8 cellular contexts compared by ENCODE assay signal in genomic region chr11:4093519-4094347, GRCh38. TPM values are rescaled to one million over a fixed set of nuclear protein-coding genes. Genes with fewer than 3 reads are reported as not detected.
A peak's percentile ranks its signal among the peaks of the same experiment; 100 is the strongest.
DNase-seq lines count a peak whose midpoint lies in the region; ATAC-seq and TF ChIP-seq lines count a peak whose summit lies in the region.

No MANE protein-coding gene starts in this region.

- H3K79me2 ChIP-seq in OCI-LY3 (ENCODE audit: low read length), result peaks cover 47% of the 10 kb centered on the region

- peak overlapping the region; percentile 89 for H2AFZ ChIP-seq in OCI-LY3 (ENCODE audit: low read depth, low read length)

- no peaks in the 10 kb centered on the region for H3K36me3 Mint-ChIP-seq in natural killer cell

- peaks cover 11% of the 10 kb centered on the region for H3K36me3 ChIP-seq in OCI-LY3 (replicated peaks; ENCODE audit: low read depth, low read length)
- no peaks in the 10 kb centered on the region for H3K36me3 ChIP-seq in effector memory CD4-positive, alpha-beta T cell (ENCODE audit: control insufficient read depth, insufficient read depth, low read length)

- intact Hi-C loops in natural killer cell (cut with micrococcal nuclease), result no loop called here

- peak overlapping the region; percentile 96 for H3K4me3 ChIP-seq in OCI-LY3 (ENCODE audit: low read length)
- H3K4me3 ChIP-seq in effector memory CD4-positive, alpha-beta T cell (ENCODE audit: insufficient read depth, low read depth, low read length, poor library complexity, severe bottlenecking), result peak overlapping the region; percentile 85

- H3K4me1 Mint-ChIP-seq in natural killer cell, result peaks cover 40 to 53% of the 10 kb centered on the region in 2 donors

- H3K27me3 Mint-ChIP-seq in natural killer cell (ENCODE audit: low read depth in 2 of 2), result no peaks in the 10 kb centered on the region

- H3K9me3 Mint-ChIP-seq in natural killer cell, result no peaks in the 10 kb centered on the region

- no peaks in the 10 kb centered on the region for H3K27me3 ChIP-seq in OCI-LY3 (ENCODE audit: low read depth, low read length)
- H3K27me3 ChIP-seq in effector memory CD4-positive, alpha-beta T cell (replicated peaks; ENCODE audit: control insufficient read depth, insufficient read depth, low read length, poor library complexity, severe bottlenecking), result no peaks in the 10 kb centered on the region

- DNase-seq in effector memory CD4-positive, alpha-beta T cell, result no peak
- DNase-seq in natural killer cell (no peak), NCI-H748 treated with DMSO at 0.1 percent for 48 hours (lab: John Stamatoyannopoulos, UW) (no peak), cerebellar nuclear complex (lab: John Stamatoyannopoulos, UW) (no peak)

- peak overlapping the region; percentile 98 for H3K4me2 ChIP-seq in OCI-LY3 (ENCODE audit: low read length)

- H3K9me3 ChIP-seq in OCI-LY3 (ENCODE audit: insufficient read depth, low read length), result no peaks in the 10 kb centered on the region
- no peaks in the 10 kb centered on the region for H3K9me3 ChIP-seq in effector memory CD4-positive, alpha-beta T cell (ENCODE audit: control insufficient read depth, low read length)

- peak overlapping the region; percentile 98 for H3K4me3 Mint-ChIP-seq in natural killer cell

- peak overlapping the region; percentile 65 for H3K27ac ChIP-seq in OCI-LY3 (ENCODE audit: low read length)
- H3K27ac ChIP-seq in effector memory CD4-positive, alpha-beta T cell (ENCODE audit: insufficient read depth, low read length, poor library complexity, severe bottlenecking), result peak overlapping the region; percentile 84

- H3K9ac ChIP-seq in OCI-LY3 (ENCODE audit: low read length), result peak overlapping the region; percentile 96

- ATAC-seq in GM21381 (IDR thresholded peaks at IDR 0.05; ENCODE audit: unreplicated experiment), result peak; percentile 1
- no peak for ATAC-seq in natural killer cell
- no peak for ATAC-seq in GM21526 (IDR thresholded peaks at IDR 0.05; ENCODE audit: low FRiP score, unreplicated experiment)
- no peak for ATAC-seq in GM18505 (IDR thresholded peaks at IDR 0.05; ENCODE audit: unreplicated experiment)

- no peak for TF ChIP-seq POLR2A in GM18505 (IDR thresholded peaks at IDR 0.05; ENCODE audit: borderline replicate concordance, extremely low read depth, insufficient read depth, insufficient read length)

- H4K20me1 ChIP-seq in OCI-LY3 (ENCODE audit: insufficient read depth, low read length), result 0 out of 2 replicates have a peak, but pooled peaks cover 4% of the 10 kb centered on the region

- peak overlapping the region; percentile 97 to 99 for H3K27ac Mint-ChIP-seq in natural killer cell

- TF ChIP-seq CTCF in OCI-LY3 (IDR thresholded peaks at IDR 0.05; ENCODE audit: low read depth, low read length) (no peak), natural killer cell (IDR thresholded peaks at IDR 0.05) (no peak)

- H3K4me1 ChIP-seq in OCI-LY3 (ENCODE audit: low read length), result peaks cover 12% of the 10 kb centered on the region
- peaks cover 51% of the 10 kb centered on the region for H3K4me1 ChIP-seq in effector memory CD4-positive, alpha-beta T cell (ENCODE audit: control insufficient read depth, insufficient read depth, low read length, poor library complexity, severe bottlenecking)

RNA-seq across cellular contexts. Expression of gene RRM1, which starts 0.9 kb away (rescaled TPM):
- 10 to 100 TPM; 17.0 to 37.6 (median 24.4) TPM for total RNA-seq in natural killer cell
